Comparison of ENCODE assay signal across 12 cellular contexts in genomic region chr22:31611065-31611760, GRCh38. TPM values are rescaled to one million over a fixed set of nuclear protein-coding genes. Genes with fewer than 3 reads are reported as not detected.
DNase-seq lines count a peak whose midpoint lies in the region; ATAC-seq and TF ChIP-seq lines count a peak whose summit lies in the region.
"Had no signal": no experiment of that assay in that cellular context is flagged by ENCODE, and none has a peak within 500 bp of the region (broad histone marks: within the 10 kb centered on the region; RNA-seq: fewer than 3 reads in every experiment).

No MANE protein-coding gene starts in this region.

- POLR2A ChIA-PET in SK-N-SH (lab: Yijun Ruan, JAX) = no interaction called here

- DNase-seq in H7 (peak; percentile 65), SK-N-SH (peak; percentile 74), cardiac muscle cell (ENCODE audit: low read depth in 1 of 2, low spot score in 1 of 2) (peak in 1 of 2 donors; percentile 70), myocyte (ENCODE audit: low read depth) (peak; percentile 82), NCI-H2227 (lab: John Stamatoyannopoulos, UW; ENCODE audit: unreplicated experiment) (no peak), medulla oblongata (ENCODE audit: extremely low spot score) (no peak)
- DNase-seq: anterior cingulate cortex, NCI-H1694 treated with DMSO at 0.1 percent for 48 hours, NCI-H510A treated with DMSO at 0.1 percent for 48 hours, occipital lobe had no signal

- H3K27ac ChIP-seq in SK-N-SH (ENCODE audit: low read depth in 2 of 2, low read length in 1 of 2) (peak overlapping the region in 1 of 2 experiments; percentile 75; a peak in 2 of 4 replicates), cardiac muscle cell (no peak overlapping the region)
- H3K27ac ChIP-seq: skin epidermis had no signal

- ATAC-seq in GM18909 (IDR thresholded peaks at IDR 0.05; ENCODE audit: poor library complexity, unreplicated experiment) = no peak

- H3K4me3 ChIP-seq in H7 (ENCODE audit: insufficient read depth, low read depth, low read length) (no peak overlapping the region), SK-N-SH (ENCODE audit: low read depth in 2 of 2, low read length in 1 of 2) (no peak overlapping the region), cardiac muscle cell (no peak overlapping the region)
- H3K4me3 ChIP-seq: skin epidermis had no signal

- TF ChIP-seq EP300 in SK-N-SH (IDR thresholded peaks at IDR 0.05; ENCODE audit: borderline replicate concordance in 1 of 2, low read depth in 1 of 2, low read length in 1 of 2) = 0 out of 4 replicates have a peak, but pooled peaks of 1 of the 2 experiments have one; percentile 6

- H3K9ac ChIP-seq in SK-N-SH = no peak overlapping the region

- H3K4me1 ChIP-seq in SK-N-SH (ENCODE audit: control insufficient read depth in 1 of 2, insufficient read depth in 2 of 2, low read depth in 1 of 2, low read length in 1 of 2) = peaks cover 0 to 21% of the 10 kb centered on the region in 2 experiments; a peak in 1 of 4 replicates
- H3K4me1 ChIP-seq in cardiac muscle cell (ENCODE audit: low read depth) = peaks cover 5% of the 10 kb centered on the region

- TF ChIP-seq CTCF in SK-N-SH (IDR thresholded peaks at IDR 0.05) (no peak), cardiac muscle cell (IDR thresholded peaks at IDR 0.05; ENCODE audit: low read depth, low read length) (peak; percentile 5)

- H3K9me2 ChIP-seq in SK-N-SH = no peaks in the 10 kb centered on the region

- no peaks in the 10 kb centered on the region for H3K36me3 ChIP-seq in H7 (replicated peaks; ENCODE audit: control insufficient read depth, insufficient read depth, low read length)
- peaks cover 0 to 9% of the 10 kb centered on the region in 2 experiments for H3K36me3 ChIP-seq in SK-N-SH (replicated peaks in 1 of 2; ENCODE audit: control insufficient read depth in 1 of 2, insufficient read depth in 2 of 2, low read length in 1 of 2)
- H3K36me3 ChIP-seq in cardiac muscle cell = no peaks in the 10 kb centered on the region

- 54% methylated on average over 8 of the region's 16 CpGs for WGBS in SK-N-SH (ENCODE audit: low lambda C conversion rate)

- no peaks in the 10 kb centered on the region for H3F3A ChIP-seq in SK-N-SH (replicated peaks; ENCODE audit: insufficient read depth)

- no peaks in the 10 kb centered on the region for H3K79me2 ChIP-seq in SK-N-SH (ENCODE audit: insufficient read depth)

- CTCF ChIA-PET in SK-N-SH (lab: Yijun Ruan, JAX) = interaction anchor here (0.6 to 1.7 kb wide), 4 partner anchors 13 to 30 kb away, joined by 3 to 7 read pairs (median 4); no protein-coding TSS in a partner anchor

- H4K20me1 ChIP-seq in SK-N-SH (ENCODE audit: insufficient read depth) = no peaks in the 10 kb centered on the region

- no peak overlapping the region for H2AFZ ChIP-seq in SK-N-SH (ENCODE audit: low read depth)

- no peak overlapping the region for H3K4me2 ChIP-seq in SK-N-SH

- H3K27me3 ChIP-seq in H7 (ENCODE audit: control insufficient read depth, insufficient read depth, low read length) (no peaks in the 10 kb centered on the region), SK-N-SH (ENCODE audit: insufficient read depth) (no peaks in the 10 kb centered on the region), cardiac muscle cell (no peaks in the 10 kb centered on the region)

- no peaks in the 10 kb centered on the region for H3K9me3 ChIP-seq in SK-N-SH
- H3K9me3 ChIP-seq in cardiac muscle cell (ENCODE audit: low read depth) = no peaks in the 10 kb centered on the region

- TF ChIP-seq RAD21 in SK-N-SH (IDR thresholded peaks at IDR 0.05; ENCODE audit: low read length) = peak; percentile 31

TF ChIP-seq in SK-N-SH, 30 proteins besides CTCF, POLR2A, EP300 and RAD21:
- TF ChIP-seq TEAD4 (IDR thresholded peaks at IDR 0.05; ENCODE audit: borderline replicate concordance, insufficient read depth) = no peak
- no peak for TF ChIP-seq POLR2AphosphoS5 (IDR thresholded peaks at IDR 0.05; ENCODE audit: low read depth, low read length)
- no peak for TF ChIP-seq CHD2 (IDR thresholded peaks at IDR 0.05; ENCODE audit: low read length, partially characterized antibody)
- no peak for TF ChIP-seq NRF1 (IDR thresholded peaks at IDR 0.05; ENCODE audit: low read depth, low read length)
- no peak for TF ChIP-seq GABPA (IDR thresholded peaks at IDR 0.05; ENCODE audit: low read depth)
- no peak for TF ChIP-seq PBX3 (IDR thresholded peaks at IDR 0.05)
- TF ChIP-seq MXI1 (IDR thresholded peaks at IDR 0.05; ENCODE audit: low read depth, low read length) = no peak

RNA-seq across cellular contexts. Expression of gene PISD, which starts 50.8 kb away (rescaled TPM):
- 70.2 and 72.6 TPM in 2 replicates for total RNA-seq in H7 (2014; rRNA removed; shearing (Covaris generic))
- polyA plus RNA-seq in SK-N-SH (2012; rRNA removed) (34.9 and 41.4 TPM in 2 replicates), cardiac muscle cell (30.4 and 31.2 TPM in 2 replicates)
- 16.3 and 23.2 TPM in 2 replicates for polyA plus RNA-seq in SK-N-SH (2012; cell fraction: cytosol; rRNA removed)
- polyA plus RNA-seq in SK-N-SH (2012; cell fraction: nucleus; rRNA removed) = 105 and 113 TPM in 2 replicates
- total RNA-seq in cardiac muscle cell (30.8 and 39.6 TPM in 2 replicates), myocyte (29.3 and 56.2 TPM in 2 replicates)
- polyA plus RNA-seq in myocyte (2012) = 21.5 TPM

Comparison
In these comparisons a context has a peak if more than half of its experiments do, and no peak if none do; other contexts are left out.
1. DNase-seq: peak in H7 (single experiment), SK-N-SH (single experiment) and myocyte (single experiment); none in NCI-H2227 (single experiment) and medulla oblongata (single experiment).